ENCODE assay signal across 9 cellular contexts in genomic region chr20:48051810-48052491, GRCh38.
A peak's percentile ranks its signal among the peaks of the same experiment; 100 is the strongest.
DNase-seq lines count a peak whose midpoint lies in the region; ATAC-seq and TF ChIP-seq lines count a peak whose summit lies in the region.
"Had no signal": no experiment of that assay in that cellular context is flagged by ENCODE, and none has a peak within 500 bp of the region (broad histone marks: within the 10 kb centered on the region; RNA-seq: fewer than 3 reads in every experiment).

No MANE protein-coding gene starts in this region.

- H3K4me3 ChIP-seq in cardiac fibroblast (replicated peaks in 1 of 2; ENCODE audit: low read depth in 2 of 2, low read length in 2 of 2), result no peak overlapping the region

- TF ChIP-seq CTCF in cardiac fibroblast (IDR thresholded peaks at IDR 0.05; ENCODE audit: low read depth, low read length) (no peak), mesothelial cell of epicardium (IDR thresholded peaks at IDR 0.05; ENCODE audit: unreplicated experiment) (no peak)

- H3K4me1 Mint-ChIP-seq in mesothelial cell of epicardium, result peaks cover 19% of the 10 kb centered on the region

- DNase-seq in Daoy (ENCODE audit: low read depth) (peak; percentile 56), NCI-H2029 treated with DMSO at 0.1 percent for 48 hours (lab: John Stamatoyannopoulos, UW) (peak; percentile 29), cardiac fibroblast (ENCODE audit: low read depth in 2 of 2) (peak; percentile 51 to 92), mesothelial cell of epicardium (ENCODE audit: low spot score in 2 of 2, unreplicated experiment in 2 of 2) (no peak), NCI-H1048 (lab: John Stamatoyannopoulos, UW) (no peak), putamen (ENCODE audit: low spot score) (no peak), islet precursor cell (no peak)
- DNase-seq: activated gamma-delta T cell had no signal

- no peaks in the 10 kb centered on the region for H3K36me3 Mint-ChIP-seq in mesothelial cell of epicardium

- H3K27ac Mint-ChIP-seq in mesothelial cell of epicardium, result peak overlapping the region; percentile 81

- peaks cover 6% of the 10 kb centered on the region for H3K9me3 Mint-ChIP-seq in mesothelial cell of epicardium

- peaks cover 38% of the 10 kb centered on the region for H3K27me3 Mint-ChIP-seq in mesothelial cell of epicardium (ENCODE audit: low read depth)

- no peak for ATAC-seq in GM19035 (IDR thresholded peaks at IDR 0.05; ENCODE audit: unreplicated experiment)

- H3K4me3 Mint-ChIP-seq in mesothelial cell of epicardium, result no peak overlapping the region

Comparison
In these comparisons a context has a peak if more than half of its experiments do, and no peak if none do; other contexts are left out.
1. DNase-seq: peak in Daoy (single experiment), NCI-H2029 treated with DMSO at 0.1 percent for 48 hours (single experiment) and cardiac fibroblast (2 of 2); none in mesothelial cell of epicardium (0 of 2), NCI-H1048 (single experiment), putamen (single experiment) and islet precursor cell (single experiment).